In the genomic region with DNA sequence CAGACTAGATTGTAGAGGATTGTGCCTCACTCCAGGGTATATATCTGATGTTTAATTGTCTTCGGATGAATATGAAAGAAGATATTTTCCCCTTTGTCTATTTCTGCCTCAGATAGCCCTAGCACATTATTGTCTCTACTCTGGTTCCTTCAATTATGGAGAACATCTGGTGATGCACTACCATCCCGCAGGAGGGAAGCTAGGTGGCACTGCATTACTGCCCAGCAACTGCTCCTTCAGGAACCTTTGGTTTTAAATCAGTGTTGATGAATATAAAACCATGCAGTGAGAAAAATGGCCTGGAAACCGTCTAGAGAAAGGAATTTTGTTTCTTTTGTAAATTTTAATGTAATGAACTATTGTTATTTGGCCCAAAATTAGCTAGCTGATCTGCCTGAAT, we compare ENCODE assay signal across 8 cellular contexts.
DNase-seq lines count a peak whose midpoint lies in the region; ATAC-seq and TF ChIP-seq lines count a peak whose summit lies in the region.

No MANE protein-coding gene starts in this region.

- H3K27me3 ChIP-seq in left lung: no peaks in the 10 kb centered on the region

- no peak overlapping the region for H3K4me3 ChIP-seq in astrocyte of the spinal cord (ENCODE audit: low read depth, low read length)
- H3K4me3 ChIP-seq in left lung: no peak overlapping the region

- H3K4me3 Mint-ChIP-seq in Calu3 (ENCODE audit: low read depth, unreplicated experiment) (no peak overlapping the region), HFFc6 (no peak overlapping the region)
- no peak overlapping the region for H3K4me3 Mint-ChIP-seq in activated T-helper 1 cell treated with anti-CD3 and anti-CD28 coated beads, Interleukin-12 subunit alpha, Interleukin-12 subunit beta, Interleukin-2, Interleukin-4 antibody, amounts not matched to agents 30 ng/mL and 10 ng/mL and 1 ng/mL, durations not matched to agents 14 hours and 24 hours and 36 hours

- peak; percentile 40 for DNase-seq in Calu3
- DNase-seq in HFFc6: peak; percentile 59
- peak; percentile 71 for DNase-seq in astrocyte of the spinal cord (ENCODE audit: low read depth, low spot score)
- DNase-seq in left lung: peak in 1 of 2 donors; percentile 47
- no peak for DNase-seq in NCI-H146 (lab: John Stamatoyannopoulos, UW)
- no peak for DNase-seq in stimulated activated naive CD4-positive, alpha-beta T cell treated with Interleukin-2 at 50 U/mL for 16 hours (lab: John Stamatoyannopoulos, UW)
- DNase-seq in activated T-helper 1 cell treated with anti-CD3 and anti-CD28 coated beads, Interleukin-12 subunit alpha, Interleukin-12 subunit beta, Interleukin-2, Interleukin-4 antibody, amounts not matched to agents 30 ng/mL and 10 ng/mL and 1 ng/mL, durations not matched to agents 14 hours and 24 hours and 36 hours (ENCODE audit: low spot score): no peak

- H3K27me3 Mint-ChIP-seq in Calu3 (ENCODE audit: unreplicated experiment): no peaks in the 10 kb centered on the region
- no peaks in the 10 kb centered on the region for H3K27me3 Mint-ChIP-seq in HFFc6 (ENCODE audit: insufficient read depth)
- H3K27me3 Mint-ChIP-seq in activated T-helper 1 cell treated with anti-CD3 and anti-CD28 coated beads, Interleukin-12 subunit alpha, Interleukin-12 subunit beta, Interleukin-2, Interleukin-4 antibody, amounts not matched to agents 30 ng/mL and 10 ng/mL and 1 ng/mL, durations not matched to agents 14 hours and 24 hours and 36 hours (ENCODE audit: insufficient read depth): peaks cover 5% of the 10 kb centered on the region

- peak; percentile 82 for ATAC-seq in left lung
- ATAC-seq in GM18520 (IDR thresholded peaks at IDR 0.05; ENCODE audit: unreplicated experiment): no peak

- H3K9me3 ChIP-seq in left lung: peaks cover 0 to 4% of the 10 kb centered on the region in 2 donors

- H3K4me1 Mint-ChIP-seq in Calu3 (ENCODE audit: low read depth, unreplicated experiment) (no peaks in the 10 kb centered on the region), HFFc6 (ENCODE audit: low read depth) (peaks cover 9% of the 10 kb centered on the region; the same call in 1 of the 2 replicates)
- no peaks in the 10 kb centered on the region for H3K4me1 Mint-ChIP-seq in activated T-helper 1 cell treated with anti-CD3 and anti-CD28 coated beads, Interleukin-12 subunit alpha, Interleukin-12 subunit beta, Interleukin-2, Interleukin-4 antibody, amounts not matched to agents 30 ng/mL and 10 ng/mL and 1 ng/mL, durations not matched to agents 14 hours and 24 hours and 36 hours (ENCODE audit: low read depth)

- in situ Hi-C loops in astrocyte of the spinal cord (cut with HindIII; ENCODE audit: low sequenced_read_pairs): no loop called here

- TF ChIP-seq CTCF in Calu3 (IDR thresholded peaks at IDR 0.05; ENCODE audit: unreplicated experiment) (no peak), HFFc6 (IDR thresholded peaks at IDR 0.05) (peak; percentile 83), astrocyte of the spinal cord (IDR thresholded peaks at IDR 0.05; ENCODE audit: low read depth, low read length) (peak; percentile 82), left lung (IDR thresholded peaks at IDR 0.05) (peak; percentile 44 to 48)

- BruUV-seq in Calu3 (replicated peaks; lab: Mats Ljungman, UMichigan): no TSS peak

- H3K36me3 Mint-ChIP-seq in Calu3 (ENCODE audit: insufficient read depth, unreplicated experiment): no peaks in the 10 kb centered on the region
- H3K36me3 Mint-ChIP-seq in HFFc6 (ENCODE audit: low read depth): peaks cover 13% of the 10 kb centered on the region
- H3K36me3 Mint-ChIP-seq in activated T-helper 1 cell treated with anti-CD3 and anti-CD28 coated beads, Interleukin-12 subunit alpha, Interleukin-12 subunit beta, Interleukin-2, Interleukin-4 antibody, amounts not matched to agents 30 ng/mL and 10 ng/mL and 1 ng/mL, durations not matched to agents 14 hours and 24 hours and 36 hours (ENCODE audit: low read depth): no peaks in the 10 kb centered on the region

- H3K9me3 Mint-ChIP-seq in Calu3 (ENCODE audit: low read depth, unreplicated experiment) (peaks cover 2% of the 10 kb centered on the region), HFFc6 (peaks cover 16% of the 10 kb centered on the region)
- peaks cover 7% of the 10 kb centered on the region for H3K9me3 Mint-ChIP-seq in activated T-helper 1 cell treated with anti-CD3 and anti-CD28 coated beads, Interleukin-12 subunit alpha, Interleukin-12 subunit beta, Interleukin-2, Interleukin-4 antibody, amounts not matched to agents 30 ng/mL and 10 ng/mL and 1 ng/mL, durations not matched to agents 14 hours and 24 hours and 36 hours

- CTCF ChIA-PET in Calu3 (lab: Charles Lee): interaction anchor here (0.6 to 1.9 kb wide), 2 partner anchors 186 to 262 kb away, joined by 5 to 10 read pairs; no protein-coding TSS in a partner anchor

- H3K36me3 ChIP-seq in left lung: no peaks in the 10 kb centered on the region

- intact Hi-C loops in Calu3 (cut with micrococcal nuclease; ENCODE audit: unreplicated experiment): loop anchor here (1.0 to 5.0 kb wide), 2 partner anchors 149 to 260 kb away; no protein-coding TSS in a partner anchor
- intact Hi-C loops in left lung (cut with DNase I): loop anchor here in 1 of 2 donors (5.0 kb wide), 1 partner anchor 261 kb away; no protein-coding TSS in a partner anchor
- intact Hi-C loops in activated T-helper 1 cell treated with anti-CD3 and anti-CD28 coated beads, Interleukin-12 subunit alpha, Interleukin-12 subunit beta, Interleukin-2, Interleukin-4 antibody, amounts not matched to agents 30 ng/mL and 10 ng/mL and 1 ng/mL, durations not matched to agents 14 hours and 24 hours and 36 hours (cut with micrococcal nuclease): loop anchor here (1.0 kb wide), 1 partner anchor 262 kb away; no protein-coding TSS in a partner anchor

- H3K27ac Mint-ChIP-seq in Calu3 (ENCODE audit: unreplicated experiment) (no peak overlapping the region), HFFc6 (no peak overlapping the region)
- no peak overlapping the region for H3K27ac Mint-ChIP-seq in activated T-helper 1 cell treated with anti-CD3 and anti-CD28 coated beads, Interleukin-12 subunit alpha, Interleukin-12 subunit beta, Interleukin-2, Interleukin-4 antibody, amounts not matched to agents 30 ng/mL and 10 ng/mL and 1 ng/mL, durations not matched to agents 14 hours and 24 hours and 36 hours

- H3K27ac ChIP-seq in left lung: no peak overlapping the region

- H3K4me1 ChIP-seq in left lung: no peaks in the 10 kb centered on the region

Comparison
In these comparisons a context has a peak if more than half of its experiments do, and no peak if none do; other contexts are left out.
1. DNase-seq: peak in Calu3 (single experiment), HFFc6 (single experiment) and astrocyte of the spinal cord (single experiment); none in NCI-H146 (single experiment), stimulated activated naive CD4-positive, alpha-beta T cell treated with Interleukin-2 at 50 U/mL for 16 hours (single experiment) and activated T-helper 1 cell treated with anti-CD3 and anti-CD28 coated beads, Interleukin-12 subunit alpha, Interleukin-12 subunit beta, Interleukin-2, Interleukin-4 antibody, amounts not matched to agents 30 ng/mL and 10 ng/mL and 1 ng/mL, durations not matched to agents 14 hours and 24 hours and 36 hours (single experiment).